In the genomic region with DNA sequence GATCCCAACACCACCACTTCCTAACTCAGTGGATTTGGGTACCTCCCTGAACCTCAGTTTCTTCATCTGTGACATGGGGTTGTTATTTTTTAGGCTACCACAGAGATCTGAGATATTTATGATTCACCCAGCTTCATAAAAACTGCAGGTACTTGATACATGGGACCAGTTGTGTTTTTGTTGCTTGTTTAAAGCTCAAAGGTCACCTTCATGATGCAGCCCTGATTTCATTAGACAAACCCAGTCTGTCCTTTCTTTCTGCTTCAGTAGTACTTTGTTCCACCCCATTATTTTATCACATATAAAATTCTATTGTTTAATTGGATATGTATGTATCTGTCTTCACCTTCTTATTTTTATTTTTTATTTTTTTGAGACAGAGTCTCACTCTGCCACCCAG, we compare ENCODE assay signal across 37 cellular contexts.
"Had no signal": no experiment of that assay in that cellular context is flagged by ENCODE, and none has a peak within 500 bp of the region (broad histone marks: within the 10 kb centered on the region; RNA-seq: fewer than 3 reads in every experiment).

No MANE protein-coding gene starts in this region.

- H3K9me3 Mint-ChIP-seq: activated B cell treated with CpG ODN at 0.5 μM for 24 hours; activated CD4-positive, alpha-beta memory T cell treated with anti-CD3 and anti-CD28 coated beads for 36 hours; activated CD4-positive, alpha-beta T cell treated with anti-CD3 and anti-CD28 coated beads, Interleukin-2, amount 10 ng/mL, durations not matched to agents 24 days and 14 days; activated CD8-positive, alpha-beta T cell treated with anti-CD3 and anti-CD28 coated beads for 36 hours; activated naive CD4-positive, alpha-beta T cell treated with anti-CD3 and anti-CD28 coated beads for 36 hours; activated naive CD4-positive, alpha-beta T cell treated with anti-CD3 and anti-CD28 coated beads, Interleukin-2, amount 50 U/mL, for 72 hours; activated naive CD8-positive, alpha-beta T cell treated with anti-CD3 and anti-CD28 coated beads for 36 hours; activated T-cell treated with anti-CD3 and anti-CD28 coated beads, Interleukin-2, amount 50 U/mL, for 4 hours; activated T-cell treated with anti-CD3 and anti-CD28 coated beads, Interleukin-2, amount 50 U/mL, for 72 hours; activated T-helper 1 cell treated with anti-CD3 and anti-CD28 coated beads, Interleukin-12 subunit alpha, Interleukin-12 subunit beta, Interleukin-2, Interleukin-4 antibody, amounts not matched to agents 30 ng/mL and 10 ng/mL and 1 ng/mL, durations not matched to agents 14 hours and 24 hours and 36 hours; activated T-helper 17 cell treated with anti-CD3 and anti-CD28 coated beads, Interleukin-2, amount 50 U/mL, for 72 hours; T-helper 1 cell treated with Interleukin-12 subunit alpha and Interleukin-12 subunit beta and Interleukin-4 antibody, amounts not matched to agents 30 μg/mL and 1 μg/mL, for 36 hours; T-helper 2 cell treated with Interferon-gamma antibody and Interleukin-4, amounts not matched to agents 5 μg/mL and 100 μg/mL, for 36 hours had no signal

- ATAC-seq: activated CD8-positive, alpha-beta T cell treated with anti-CD3 and anti-CD28 coated beads for 36 hours; activated naive CD4-positive, alpha-beta T cell treated with anti-CD3 and anti-CD28 coated beads, Interleukin-2, amount 50 U/mL, for 72 hours; activated T-cell treated with anti-CD3 and anti-CD28 coated beads, Interleukin-2, amount 50 U/mL, for 4 hours; activated T-cell treated with anti-CD3 and anti-CD28 coated beads, Interleukin-2, amount 50 U/mL, for 72 hours; activated T-helper 17 cell treated with anti-CD3 and anti-CD28 coated beads, Interleukin-2, amount 50 U/mL, for 72 hours; body of pancreas had no signal

- H3K4me1 ChIP-seq: adrenal gland, breast epithelium had no signal

- FAIRE-seq: astrocyte, TTC549 had no signal

- DNase-seq: activated B cell treated with CpG ODN at 0.5 μM for 24 hours; activated CD4-positive, alpha-beta memory T cell treated with anti-CD3 and anti-CD28 coated beads for 36 hours; activated CD4-positive, alpha-beta T cell treated with anti-CD3 and anti-CD28 coated beads for 4 hours; activated CD4-positive, alpha-beta T cell treated with anti-CD3 and anti-CD28 coated beads, Interleukin-2, amount 10 ng/mL, durations not matched to agents 24 days and 14 days; activated CD4-positive, alpha-beta T cell treated with anti-CD3 and anti-CD28 coated beads, Interleukin-2, amount 50 U/mL, for 1 hour; activated CD4-positive, alpha-beta T cell treated with anti-CD3 and anti-CD28 coated beads, Interleukin-2, amount 50 U/mL, for 4 hours; activated CD4-positive, CD25-positive, alpha-beta regulatory T cell treated with anti-CD3 and anti-CD28 coated beads, Interleukin-2, amount 50 U/mL, for 72 hours; activated CD8-positive, alpha-beta memory T cell treated with anti-CD3 and anti-CD28 coated beads, Interleukin-2, amount 50 U/mL, for 4 hours; activated CD8-positive, alpha-beta T cell treated with anti-CD3 and anti-CD28 coated beads for 36 hours; activated effector memory CD4-positive, alpha-beta T cell treated with anti-CD3 and anti-CD28 coated beads, Interleukin-2, amount 50 U/mL, for 16 hours; activated gamma-delta T cell treated with Interleukin-2 at 50 U/mL for 16 hours; activated naive CD4-positive, alpha-beta T cell; activated naive CD4-positive, alpha-beta T cell treated with anti-CD3 and anti-CD28 coated beads for 36 hours; activated naive CD4-positive, alpha-beta T cell treated with anti-CD3 and anti-CD28 coated beads, Interleukin-2, amount 50 U/mL, for 16 hours; activated naive CD8-positive, alpha-beta T cell treated with anti-CD3 and anti-CD28 coated beads for 36 hours; activated T-cell treated with anti-CD3 and anti-CD28 coated beads for 4 hours; activated T-cell treated with anti-CD3 and anti-CD28 coated beads, Interleukin-2, amount 50 U/mL, for 1 hour; activated T-cell treated with anti-CD3 and anti-CD28 coated beads, Interleukin-2, amount 50 U/mL, for 4 hours; activated T-cell treated with anti-CD3 and anti-CD28 coated beads, Interleukin-2, amount 50 U/mL, for 72 hours; adrenal gland; amniotic stem cell; aorta; body of pancreas; brain microvascular endothelial cell; central memory CD4-positive, alpha-beta T cell; T-helper 1 cell; T-helper 2 cell; T-helper 9 cell had no signal

- H3K27ac Mint-ChIP-seq: activated B cell treated with CpG ODN at 0.5 μM for 24 hours; activated CD4-positive, alpha-beta memory T cell treated with anti-CD3 and anti-CD28 coated beads for 36 hours; activated CD4-positive, alpha-beta T cell treated with anti-CD3 and anti-CD28 coated beads, Interleukin-2, amount 10 ng/mL, durations not matched to agents 24 days and 14 days; activated CD8-positive, alpha-beta T cell treated with anti-CD3 and anti-CD28 coated beads for 36 hours; activated naive CD4-positive, alpha-beta T cell treated with anti-CD3 and anti-CD28 coated beads for 36 hours; activated naive CD4-positive, alpha-beta T cell treated with anti-CD3 and anti-CD28 coated beads, Interleukin-2, amount 50 U/mL, for 72 hours; activated naive CD8-positive, alpha-beta T cell treated with anti-CD3 and anti-CD28 coated beads for 36 hours; activated T-cell treated with anti-CD3 and anti-CD28 coated beads, Interleukin-2, amount 50 U/mL, for 72 hours; activated T-helper 1 cell treated with anti-CD3 and anti-CD28 coated beads, Interleukin-12 subunit alpha, Interleukin-12 subunit beta, Interleukin-2, Interleukin-4 antibody, amounts not matched to agents 30 ng/mL and 10 ng/mL and 1 ng/mL, durations not matched to agents 14 hours and 24 hours and 36 hours; activated T-helper 17 cell treated with anti-CD3 and anti-CD28 coated beads, Interleukin-2, amount 50 U/mL, for 72 hours; T-helper 1 cell treated with Interleukin-12 subunit alpha and Interleukin-12 subunit beta and Interleukin-4 antibody, amounts not matched to agents 30 μg/mL and 1 μg/mL, for 36 hours; T-helper 2 cell treated with Interferon-gamma antibody and Interleukin-4, amounts not matched to agents 5 μg/mL and 100 μg/mL, for 36 hours had no signal

- H3K36me3 ChIP-seq: adrenal gland, brain microvascular endothelial cell, breast epithelium had no signal

- H3K27ac ChIP-seq: adrenal gland, body of pancreas, brain microvascular endothelial cell, breast epithelium, VCaP had no signal

- H3K27me3 Mint-ChIP-seq: activated B cell treated with CpG ODN at 0.5 μM for 24 hours; activated CD4-positive, alpha-beta memory T cell treated with anti-CD3 and anti-CD28 coated beads for 36 hours; activated CD8-positive, alpha-beta T cell treated with anti-CD3 and anti-CD28 coated beads for 36 hours; activated naive CD8-positive, alpha-beta T cell treated with anti-CD3 and anti-CD28 coated beads for 36 hours; activated T-helper 17 cell treated with anti-CD3 and anti-CD28 coated beads, Interleukin-2, amount 50 U/mL, for 72 hours had no signal

- H3K4me3 Mint-ChIP-seq: activated B cell treated with CpG ODN at 0.5 μM for 24 hours; activated CD4-positive, alpha-beta memory T cell treated with anti-CD3 and anti-CD28 coated beads for 36 hours; activated CD4-positive, alpha-beta T cell treated with anti-CD3 and anti-CD28 coated beads, Interleukin-2, amount 10 ng/mL, durations not matched to agents 24 days and 14 days; activated CD8-positive, alpha-beta T cell treated with anti-CD3 and anti-CD28 coated beads for 36 hours; activated naive CD4-positive, alpha-beta T cell treated with anti-CD3 and anti-CD28 coated beads for 36 hours; activated naive CD8-positive, alpha-beta T cell treated with anti-CD3 and anti-CD28 coated beads for 36 hours; activated T-cell treated with anti-CD3 and anti-CD28 coated beads, Interleukin-2, amount 50 U/mL, for 4 hours; activated T-cell treated with anti-CD3 and anti-CD28 coated beads, Interleukin-2, amount 50 U/mL, for 72 hours; activated T-helper 1 cell treated with anti-CD3 and anti-CD28 coated beads, Interleukin-12 subunit alpha, Interleukin-12 subunit beta, Interleukin-2, Interleukin-4 antibody, amounts not matched to agents 30 ng/mL and 10 ng/mL and 1 ng/mL, durations not matched to agents 14 hours and 24 hours and 36 hours; activated T-helper 17 cell treated with anti-CD3 and anti-CD28 coated beads, Interleukin-2, amount 50 U/mL, for 72 hours; T-helper 1 cell treated with Interleukin-12 subunit alpha and Interleukin-12 subunit beta and Interleukin-4 antibody, amounts not matched to agents 30 μg/mL and 1 μg/mL, for 36 hours; T-helper 2 cell treated with Interferon-gamma antibody and Interleukin-4, amounts not matched to agents 5 μg/mL and 100 μg/mL, for 36 hours had no signal

- H3K4me3 ChIP-seq: adrenal gland, body of pancreas, breast epithelium had no signal

- H3K9me3 ChIP-seq: adrenal gland, body of pancreas, breast epithelium had no signal

- H3K4me1 Mint-ChIP-seq: activated B cell treated with CpG ODN at 0.5 μM for 24 hours; activated CD4-positive, alpha-beta T cell treated with anti-CD3 and anti-CD28 coated beads, Interleukin-2, amount 10 ng/mL, durations not matched to agents 24 days and 14 days; activated naive CD8-positive, alpha-beta T cell treated with anti-CD3 and anti-CD28 coated beads for 36 hours; activated T-helper 17 cell treated with anti-CD3 and anti-CD28 coated beads, Interleukin-2, amount 50 U/mL, for 72 hours had no signal

- H3K36me3 Mint-ChIP-seq: activated CD4-positive, alpha-beta memory T cell treated with anti-CD3 and anti-CD28 coated beads for 36 hours; activated naive CD4-positive, alpha-beta T cell treated with anti-CD3 and anti-CD28 coated beads, Interleukin-2, amount 50 U/mL, for 72 hours; activated naive CD8-positive, alpha-beta T cell treated with anti-CD3 and anti-CD28 coated beads for 36 hours had no signal

- H3K27me3 ChIP-seq: adrenal gland, body of pancreas, brain microvascular endothelial cell, breast epithelium had no signal
